7 cellular contexts compared by ENCODE assay signal in the genomic region with DNA sequence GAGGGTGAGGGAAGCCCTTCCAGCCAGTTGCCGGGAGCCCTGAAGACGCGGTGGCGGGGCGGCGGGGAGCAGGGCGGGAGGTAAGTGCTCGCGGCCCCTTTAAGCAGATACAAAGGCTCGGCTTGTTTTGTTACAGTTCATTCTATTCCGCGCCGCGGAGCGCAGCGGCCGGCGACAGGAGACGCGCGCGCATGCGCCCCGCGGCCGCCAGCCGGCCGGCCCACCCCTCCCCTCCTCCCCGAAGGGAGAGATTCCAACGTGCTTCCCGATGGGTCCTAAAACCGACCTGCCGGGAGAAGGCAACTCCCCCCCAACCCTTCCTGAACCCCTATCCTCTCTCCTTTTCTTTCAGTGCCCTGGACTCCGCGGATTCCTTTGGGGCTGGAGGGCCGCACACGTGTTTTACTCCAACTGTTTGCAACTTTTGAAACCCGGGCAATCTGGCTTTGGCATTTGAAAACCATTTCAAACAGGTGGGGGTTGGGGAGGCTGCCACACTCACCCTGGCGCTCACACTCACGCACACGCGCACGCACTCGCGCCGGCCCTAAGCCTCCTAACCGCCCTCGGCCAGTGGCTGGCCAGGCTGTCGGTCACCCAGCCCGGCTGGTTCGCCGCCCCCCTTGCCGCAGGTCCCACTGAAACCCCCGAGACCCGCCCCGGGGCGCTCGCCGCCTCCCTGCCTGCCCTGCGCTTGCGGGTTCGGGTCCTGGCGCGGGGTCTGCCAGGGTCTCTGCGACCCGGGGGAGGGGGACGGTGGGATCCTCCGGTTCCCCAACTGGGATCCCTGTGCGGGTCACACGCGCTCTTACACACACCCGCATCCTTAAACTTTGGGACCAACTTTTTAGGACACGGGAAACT.
DNase-seq lines count a peak whose midpoint lies in the region; TF ChIP-seq lines count a peak whose summit lies in the region.

A gene (minus strand): TSS at position 193 of the 864 bp plus-strand sequence. CDS start 610 bp downstream, outside the sequence.

- peak within 1 kb of the TSS; percentile 94 for H2AFZ ChIP-seq in Loucy (ENCODE audit: low read length)

- DNase-seq in GM10266 (ENCODE audit: extremely low spot score) = peak; percentile 84
- peak; percentile 96 for DNase-seq in HCEC 1CT
- DNase-seq in SHP77 (lab: John Stamatoyannopoulos, UW) = peak; percentile 79 to 91
- peak; percentile 96 to 98 for DNase-seq in cardiac fibroblast (ENCODE audit: low read depth in 2 of 2)
- peak; percentile 92 for DNase-seq in iPS-NIHi11 (ENCODE audit: low spot score)
- DNase-seq in skeletal muscle cell (ENCODE audit: low read depth) = peak; percentile 90

- no peaks in the 10 kb centered on the region for H3F3A ChIP-seq in Loucy (ENCODE audit: low read depth)

- H3K79me2 ChIP-seq in Loucy (ENCODE audit: insufficient read depth, low read length) = peaks cover 11% of the 10 kb centered on the region; the same call in 1 of the 2 replicates

- TF ChIP-seq CTCF in GM10266 (IDR thresholded peaks at IDR 0.05; ENCODE audit: control insufficient read depth, insufficient read depth, low read depth, missing control alignments) (no peak), Loucy (conservative IDR thresholded peaks at IDR 0.05; ENCODE audit: low read length) (no peak), cardiac fibroblast (IDR thresholded peaks at IDR 0.05; ENCODE audit: low read depth, low read length) (no peak)

- peaks cover 20% of the 10 kb centered on the region for H3K4me1 ChIP-seq in Loucy (ENCODE audit: insufficient read depth, low read length, poor library complexity, severe bottlenecking)

- H3K36me3 ChIP-seq in Loucy (ENCODE audit: insufficient read depth, low read length) = no peaks in the 10 kb centered on the region

- H3K4me2 ChIP-seq in Loucy (ENCODE audit: low read depth, low read length, poor library complexity, severe bottlenecking) = peak within 1 kb of the TSS; percentile 62

- peak within 1 kb of the TSS; percentile 74 for H3K9ac ChIP-seq in Loucy (ENCODE audit: low read depth, low read length, poor library complexity, severe bottlenecking)

- no peaks in the 10 kb centered on the region for H4K20me1 ChIP-seq in Loucy (ENCODE audit: insufficient read depth, low read length, poor library complexity, severe bottlenecking)

- no peaks in the 10 kb centered on the region for H3K27me3 ChIP-seq in Loucy (ENCODE audit: insufficient read depth, low read length, poor library complexity, severe bottlenecking)

- no peaks in the 10 kb centered on the region for H3K9me3 ChIP-seq in Loucy (ENCODE audit: insufficient read depth, low read depth, low read length)

- peak within 1 kb of the TSS; percentile 82 for H3K4me3 ChIP-seq in Loucy (ENCODE audit: low read length, poor library complexity, severe bottlenecking)
- H3K4me3 ChIP-seq in cardiac fibroblast (replicated peaks in 1 of 2; ENCODE audit: low read depth in 2 of 2, low read length in 2 of 2) = peak within 1 kb of the TSS; percentile 74 to 81
- peak within 1 kb of the TSS; percentile 89 for H3K4me3 ChIP-seq in skeletal muscle cell (ENCODE audit: low read depth, low read length)

- H3K9me2 ChIP-seq in Loucy (replicated peaks; ENCODE audit: low read depth, low read length) = no peaks in the 10 kb centered on the region

Comparison
In these comparisons a context has a peak if more than half of its experiments do, and no peak if none do; other contexts are left out.
1. Peak in every context shown above with its lines: DNase-seq and H3K4me3 ChIP-seq.